Comparison of ENCODE assay signal across 38 cellular contexts in the genomic region with DNA sequence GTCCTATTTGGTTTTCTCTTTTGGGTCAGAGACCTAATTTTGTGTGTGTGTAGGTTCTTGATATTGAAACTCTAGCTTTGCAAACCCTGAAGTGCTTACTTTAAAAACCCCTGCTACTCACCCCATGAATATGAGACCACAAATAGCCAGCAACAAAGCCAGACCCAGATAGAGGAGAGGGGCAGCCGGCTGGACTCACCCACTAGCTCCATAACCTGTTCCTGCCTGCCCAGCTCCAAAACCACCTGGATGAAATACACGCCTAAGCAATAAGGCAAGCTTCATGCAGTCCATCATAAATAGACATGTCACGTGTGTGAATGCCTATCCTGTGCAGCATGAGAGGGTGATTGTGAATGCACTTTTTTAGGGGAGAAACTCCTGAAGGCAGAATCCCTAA.
"Had no signal": no experiment of that assay in that cellular context is flagged by ENCODE, and none has a peak within 500 bp of the region (broad histone marks: within the 10 kb centered on the region; RNA-seq: fewer than 3 reads in every experiment).

No MANE protein-coding gene starts in this region.

- ATAC-seq: activated naive CD4-positive, alpha-beta T cell treated with anti-CD3 and anti-CD28 coated beads, Interleukin-2, amount 50 U/mL, for 72 hours; activated naive CD8-positive, alpha-beta T cell treated with anti-CD3 and anti-CD28 coated beads, Interleukin-2, amount 50 U/mL, for 24 hours; activated T-cell treated with anti-CD3 and anti-CD28 coated beads, Interleukin-2, amount 50 U/mL, for 4 hours; activated T-cell treated with anti-CD3 and anti-CD28 coated beads, Interleukin-2, amount 50 U/mL, for 72 hours; activated T-helper 17 cell treated with anti-CD3 and anti-CD28 coated beads, Interleukin-2, amount 50 U/mL, for 72 hours; body of pancreas had no signal

- H3K27ac ChIP-seq: adrenal gland, ascending aorta, body of pancreas, brain microvascular endothelial cell, breast epithelium, cardiac muscle cell had no signal

- H3K36me3 Mint-ChIP-seq: activated naive CD4-positive, alpha-beta T cell treated with anti-CD3 and anti-CD28 coated beads, Interleukin-2, amount 10 ng/mL, durations not matched to agents 7 days and 5 days; activated naive CD4-positive, alpha-beta T cell treated with anti-CD3 and anti-CD28 coated beads, Interleukin-2, amount 50 U/mL, for 24 hours; activated naive CD4-positive, alpha-beta T cell treated with anti-CD3 and anti-CD28 coated beads, Interleukin-2, amount 50 U/mL, for 72 hours; activated naive CD8-positive, alpha-beta T cell; activated naive CD8-positive, alpha-beta T cell treated with anti-CD3 and anti-CD28 coated beads for 36 hours; activated naive CD8-positive, alpha-beta T cell treated with anti-CD3 and anti-CD28 coated beads, Interleukin-2, amount 10 ng/mL, durations not matched to agents 7 days and 5 days; brain had no signal

- H3K4me3 ChIP-seq: adrenal gland, ascending aorta, body of pancreas, breast epithelium, cardiac muscle cell had no signal

- H3K27me3 ChIP-seq: ascending aorta, body of pancreas had no signal

- H3K4me3 Mint-ChIP-seq: activated naive CD4-positive, alpha-beta T cell treated with anti-CD3 and anti-CD28 coated beads for 36 hours; activated naive CD4-positive, alpha-beta T cell treated with anti-CD3 and anti-CD28 coated beads, Interleukin-2, amount 10 ng/mL, durations not matched to agents 7 days and 5 days; activated naive CD4-positive, alpha-beta T cell treated with anti-CD3 and anti-CD28 coated beads, Interleukin-2, amount 50 U/mL, for 24 hours; activated naive CD8-positive, alpha-beta T cell; activated naive CD8-positive, alpha-beta T cell treated with anti-CD3 and anti-CD28 coated beads for 36 hours; activated naive CD8-positive, alpha-beta T cell treated with anti-CD3 and anti-CD28 coated beads, Interleukin-2, amount 10 ng/mL, durations not matched to agents 7 days and 5 days; activated naive CD8-positive, alpha-beta T cell treated with anti-CD3 and anti-CD28 coated beads, Interleukin-2, amount 50 U/mL, for 24 hours; activated T-cell treated with anti-CD3 and anti-CD28 coated beads, Interleukin-2, amount 50 U/mL, for 24 hours; activated T-cell treated with anti-CD3 and anti-CD28 coated beads, Interleukin-2, amount 50 U/mL, for 4 hours; activated T-cell treated with anti-CD3 and anti-CD28 coated beads, Interleukin-2, amount 50 U/mL, for 72 hours; activated T-helper 1 cell treated with anti-CD3 and anti-CD28 coated beads, Interleukin-12 subunit alpha, Interleukin-12 subunit beta, Interleukin-2, Interleukin-4 antibody, amounts not matched to agents 30 ng/mL and 10 ng/mL and 1 ng/mL, durations not matched to agents 14 hours and 24 hours and 36 hours; activated T-helper 17 cell treated with anti-CD3 and anti-CD28 coated beads, Interleukin-2, amount 50 U/mL, for 72 hours; brain; central memory CD8-positive, alpha-beta T cell had no signal

- H3K36me3 ChIP-seq: adrenal gland, ascending aorta, brain microvascular endothelial cell, breast epithelium, cardiac muscle cell had no signal

- H3K9me3 Mint-ChIP-seq: activated naive CD4-positive, alpha-beta T cell treated with anti-CD3 and anti-CD28 coated beads for 36 hours; activated naive CD4-positive, alpha-beta T cell treated with anti-CD3 and anti-CD28 coated beads, Interleukin-2, amount 50 U/mL, for 24 hours; activated naive CD4-positive, alpha-beta T cell treated with anti-CD3 and anti-CD28 coated beads, Interleukin-2, amount 50 U/mL, for 72 hours; activated naive CD8-positive, alpha-beta T cell treated with anti-CD3 and anti-CD28 coated beads for 36 hours; activated naive CD8-positive, alpha-beta T cell treated with anti-CD3 and anti-CD28 coated beads, Interleukin-2, amount 50 U/mL, for 24 hours; activated T-cell treated with anti-CD3 and anti-CD28 coated beads, Interleukin-2, amount 50 U/mL, for 24 hours; activated T-cell treated with anti-CD3 and anti-CD28 coated beads, Interleukin-2, amount 50 U/mL, for 4 hours; activated T-cell treated with anti-CD3 and anti-CD28 coated beads, Interleukin-2, amount 50 U/mL, for 72 hours; activated T-helper 1 cell treated with anti-CD3 and anti-CD28 coated beads, Interleukin-12 subunit alpha, Interleukin-12 subunit beta, Interleukin-2, Interleukin-4 antibody, amounts not matched to agents 30 ng/mL and 10 ng/mL and 1 ng/mL, durations not matched to agents 14 hours and 24 hours and 36 hours; activated T-helper 17 cell treated with anti-CD3 and anti-CD28 coated beads, Interleukin-2, amount 50 U/mL, for 72 hours; activated T-helper 2 cell treated with anti-CD3 and anti-CD28 coated beads, Interferon-gamma antibody, Interleukin-2, Interleukin-4, amounts not matched to agents 10 μg/mL and 5 μg/mL and 100 μg/mL, durations not matched to agents 14 hours and 24 hours and 36 hours; central memory CD8-positive, alpha-beta T cell had no signal

- H3K27ac Mint-ChIP-seq: activated naive CD4-positive, alpha-beta T cell treated with anti-CD3 and anti-CD28 coated beads for 36 hours; activated naive CD4-positive, alpha-beta T cell treated with anti-CD3 and anti-CD28 coated beads, Interleukin-2, amount 10 ng/mL, durations not matched to agents 7 days and 5 days; activated naive CD4-positive, alpha-beta T cell treated with anti-CD3 and anti-CD28 coated beads, Interleukin-2, amount 50 U/mL, for 24 hours; activated naive CD4-positive, alpha-beta T cell treated with anti-CD3 and anti-CD28 coated beads, Interleukin-2, amount 50 U/mL, for 72 hours; activated naive CD8-positive, alpha-beta T cell; activated naive CD8-positive, alpha-beta T cell treated with anti-CD3 and anti-CD28 coated beads for 36 hours; activated naive CD8-positive, alpha-beta T cell treated with anti-CD3 and anti-CD28 coated beads, Interleukin-2, amount 10 ng/mL, durations not matched to agents 7 days and 5 days; activated naive CD8-positive, alpha-beta T cell treated with anti-CD3 and anti-CD28 coated beads, Interleukin-2, amount 50 U/mL, for 24 hours; activated T-cell treated with anti-CD3 and anti-CD28 coated beads, Interleukin-2, amount 50 U/mL, for 24 hours; activated T-cell treated with anti-CD3 and anti-CD28 coated beads, Interleukin-2, amount 50 U/mL, for 72 hours; activated T-helper 1 cell treated with anti-CD3 and anti-CD28 coated beads, Interleukin-12 subunit alpha, Interleukin-12 subunit beta, Interleukin-2, Interleukin-4 antibody, amounts not matched to agents 30 ng/mL and 10 ng/mL and 1 ng/mL, durations not matched to agents 14 hours and 24 hours and 36 hours; activated T-helper 17 cell treated with anti-CD3 and anti-CD28 coated beads, Interleukin-2, amount 50 U/mL, for 72 hours; activated T-helper 2 cell treated with anti-CD3 and anti-CD28 coated beads, Interferon-gamma antibody, Interleukin-2, Interleukin-4, amounts not matched to agents 10 μg/mL and 5 μg/mL and 100 μg/mL, durations not matched to agents 14 hours and 24 hours and 36 hours; brain had no signal

- H3K27me3 Mint-ChIP-seq: activated naive CD4-positive, alpha-beta T cell treated with anti-CD3 and anti-CD28 coated beads, Interleukin-2, amount 50 U/mL, for 24 hours had no signal

- H3K4me1 ChIP-seq: ascending aorta had no signal

- H3K9me3 ChIP-seq: adrenal gland, ascending aorta, body of pancreas, breast epithelium had no signal

- H3K4me1 Mint-ChIP-seq: activated T-helper 17 cell treated with anti-CD3 and anti-CD28 coated beads, Interleukin-2, amount 50 U/mL, for 72 hours; central memory CD8-positive, alpha-beta T cell had no signal

- DNase-seq: activated effector memory CD4-positive, alpha-beta T cell treated with anti-CD3 and anti-CD28 coated beads, Interleukin-2, amount 50 U/mL, for 16 hours; activated effector memory CD4-positive, alpha-beta T cell treated with Interleukin-2 at 50 U/mL for 16 hours; activated gamma-delta T cell; activated gamma-delta T cell treated with Interleukin-2 at 50 U/mL for 16 hours; activated naive CD4-positive, alpha-beta T cell; activated naive CD4-positive, alpha-beta T cell treated with anti-CD3 and anti-CD28 coated beads for 36 hours; activated naive CD4-positive, alpha-beta T cell treated with anti-CD3 and anti-CD28 coated beads, Interleukin-2, amount 10 ng/mL, durations not matched to agents 7 days and 5 days; activated naive CD4-positive, alpha-beta T cell treated with anti-CD3 and anti-CD28 coated beads, Interleukin-2, amount 50 U/mL, for 16 hours; activated naive CD4-positive, alpha-beta T cell treated with Interleukin-2 at 50 U/mL for 16 hours; activated naive CD8-positive, alpha-beta T cell treated with anti-CD3 and anti-CD28 coated beads for 36 hours; activated naive CD8-positive, alpha-beta T cell treated with anti-CD3 and anti-CD28 coated beads, Interleukin-2, amount 10 ng/mL, durations not matched to agents 7 days and 5 days; activated naive CD8-positive, alpha-beta T cell treated with anti-CD3 and anti-CD28 coated beads, Interleukin-2, amount 50 U/mL, for 24 hours; activated T-cell treated with anti-CD3 and anti-CD28 coated beads, Interleukin-2, amount 50 U/mL, for 1 hour; activated T-cell treated with anti-CD3 and anti-CD28 coated beads, Interleukin-2, amount 50 U/mL, for 24 hours; activated T-cell treated with anti-CD3 and anti-CD28 coated beads, Interleukin-2, amount 50 U/mL, for 4 hours; activated T-cell treated with anti-CD3 and anti-CD28 coated beads, Interleukin-2, amount 50 U/mL, for 48 hours; activated T-cell treated with anti-CD3 and anti-CD28 coated beads, Interleukin-2, amount 50 U/mL, for 72 hours; amniotic stem cell; amygdala; anterior cingulate cortex; aorta; body of pancreas; brain microvascular endothelial cell; caudate nucleus; central memory CD4-positive, alpha-beta T cell; cerebellar nuclear complex had no signal
